ENCODE assay signal across 1 cellular context in genomic region chr4:76087007-76087769, GRCh38.
TF ChIP-seq lines count a peak whose summit lies in the region.

No MANE protein-coding gene starts in this region.

TF ChIP-seq in HepG2, 621 proteins besides CTCF, POLR2A, EP300 and RAD21 (continued from another document and continues in another):
- peak; percentile 89 for TF ChIP-seq MNT (IDR thresholded peaks at IDR 0.05)
- no peak for TF ChIP-seq ZNF460 (CRISPR knock-in tag; IDR thresholded peaks at IDR 0.05; ENCODE audit: borderline replicate concordance)
- 0 out of 2 replicates have a peak, but pooled peaks have one; percentile 25 for TF ChIP-seq SALL2 (CRISPR knock-in tag; IDR thresholded peaks at IDR 0.05)
- TF ChIP-seq REPIN1 (CRISPR knock-in tag; IDR thresholded peaks at IDR 0.05; ENCODE audit: borderline replicate concordance, low read depth): no peak
- no peak for TF ChIP-seq ZNF276 (CRISPR knock-in tag; IDR thresholded peaks at IDR 0.05; ENCODE audit: low read depth)
- no peak for TF ChIP-seq SKIL (CRISPR knock-in tag; IDR thresholded peaks at IDR 0.05; ENCODE audit: borderline replicate concordance)
- no peak for TF ChIP-seq ZNF598 (CRISPR knock-in tag; IDR thresholded peaks at IDR 0.05; ENCODE audit: borderline replicate concordance)
- TF ChIP-seq MAFF (IDR thresholded peaks at IDR 0.05; ENCODE audit: low read depth, low read length): no peak
- no peak for TF ChIP-seq CENPBD1 (CRISPR knock-in tag; IDR thresholded peaks at IDR 0.05; ENCODE audit: borderline replicate concordance, low read depth)
- TF ChIP-seq YY1 (IDR thresholded peaks at IDR 0.05; ENCODE audit: insufficient read depth, insufficient replicate concordance, low read depth, low read length): peak; percentile 79
- TF ChIP-seq TRIM24 (CRISPR knock-in tag; IDR thresholded peaks at IDR 0.05): no peak
- no peak for TF ChIP-seq NR1H2 (CRISPR knock-in tag; IDR thresholded peaks at IDR 0.05; ENCODE audit: borderline replicate concordance, low read depth)
- TF ChIP-seq RXRA (CRISPR knock-in tag; IDR thresholded peaks at IDR 0.05): peak; percentile 37; the same call in 1 of the 2 replicates
- TF ChIP-seq ARNTL (CRISPR knock-in tag; IDR thresholded peaks at IDR 0.05): 0 out of 2 replicates have a peak, but pooled peaks have one; percentile 22
- no peak for TF ChIP-seq ZNF503 (CRISPR knock-in tag; IDR thresholded peaks at IDR 0.05)
- TF ChIP-seq MYNN (CRISPR knock-in tag; IDR thresholded peaks at IDR 0.05; ENCODE audit: low read depth): no peak
- TF ChIP-seq NR2C2 (CRISPR knock-in tag; IDR thresholded peaks at IDR 0.05; ENCODE audit: borderline replicate concordance): no peak
- TF ChIP-seq ZHX2 (IDR thresholded peaks at IDR 0.05; ENCODE audit: low read depth): no peak
- no peak for TF ChIP-seq ZHX2 (CRISPR knock-in tag; IDR thresholded peaks at IDR 0.05; ENCODE audit: borderline replicate concordance)
- no peak for TF ChIP-seq ZNF737 (CRISPR knock-in tag; IDR thresholded peaks at IDR 0.05; ENCODE audit: borderline replicate concordance)
- no peak for TF ChIP-seq ZKSCAN5 (CRISPR knock-in tag; IDR thresholded peaks at IDR 0.05)
- TF ChIP-seq ATF4 (CRISPR knock-in tag; IDR thresholded peaks at IDR 0.05): 0 out of 4 replicates have a peak, but pooled peaks of 1 of the 2 experiments have one; percentile 15
- TF ChIP-seq ZNF441 (CRISPR knock-in tag; IDR thresholded peaks at IDR 0.05; ENCODE audit: borderline replicate concordance): no peak
- TF ChIP-seq PHF20 (CRISPR knock-in tag; IDR thresholded peaks at IDR 0.05): no peak
- no peak for TF ChIP-seq AKAP8 (CRISPR knock-in tag; IDR thresholded peaks at IDR 0.05)
- peak; percentile 66; the same call in 1 of the 2 replicates for TF ChIP-seq RNF2 (conservative IDR thresholded peaks at IDR 0.05; ENCODE audit: low read depth)
- TF ChIP-seq ZGPAT (CRISPR knock-in tag; IDR thresholded peaks at IDR 0.05): peak; percentile 31; the same call in 1 of the 2 replicates
- no peak for TF ChIP-seq SAFB2 (CRISPR knock-in tag; IDR thresholded peaks at IDR 0.05; ENCODE audit: borderline replicate concordance, low read depth)
- TF ChIP-seq TBL1XR1 (IDR thresholded peaks at IDR 0.05; ENCODE audit: borderline replicate concordance, low read length, partially characterized antibody): no peak
- no peak for TF ChIP-seq ZIK1 (CRISPR knock-in tag; IDR thresholded peaks at IDR 0.05; ENCODE audit: borderline replicate concordance, low read depth)
- no peak for TF ChIP-seq RBAK (CRISPR knock-in tag; IDR thresholded peaks at IDR 0.05)
- no peak for TF ChIP-seq ZNF230 (CRISPR knock-in tag; IDR thresholded peaks at IDR 0.05)
- TF ChIP-seq ZNF512 (CRISPR knock-in tag; IDR thresholded peaks at IDR 0.05): no peak
- TF ChIP-seq MATR3 (CRISPR knock-in tag; IDR thresholded peaks at IDR 0.05): no peak
- no peak for TF ChIP-seq PRDM10 (CRISPR knock-in tag; IDR thresholded peaks at IDR 0.05; ENCODE audit: low read depth)
- TF ChIP-seq ZC3H4 (CRISPR knock-in tag; IDR thresholded peaks at IDR 0.05; ENCODE audit: borderline replicate concordance): no peak
- TF ChIP-seq ELF4 (CRISPR knock-in tag; IDR thresholded peaks at IDR 0.05; ENCODE audit: borderline replicate concordance): no peak
